In the genomic region with DNA sequence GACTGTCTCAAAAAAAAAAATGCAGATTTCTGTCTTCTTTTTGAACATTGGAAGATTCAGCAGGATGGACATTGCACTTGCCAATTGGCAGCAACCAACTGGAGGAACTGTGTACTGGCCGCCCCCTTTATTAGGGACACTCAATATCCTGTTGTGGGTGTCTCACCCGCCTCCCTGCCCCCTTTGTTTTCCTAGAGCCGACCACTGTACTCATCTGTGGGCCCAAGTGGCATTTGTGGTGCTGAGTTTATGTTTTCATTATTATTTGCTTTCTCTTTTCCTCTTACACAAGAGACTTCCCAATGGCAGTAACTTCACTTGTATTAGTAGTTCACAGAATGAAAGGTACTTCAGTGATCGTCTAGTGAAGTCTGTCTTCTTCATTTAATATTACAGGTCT, we compare ENCODE assay signal across 25 cellular contexts.
"Had no signal": no experiment of that assay in that cellular context is flagged by ENCODE, and none has a peak within 500 bp of the region (broad histone marks: within the 10 kb centered on the region; RNA-seq: fewer than 3 reads in every experiment).

No MANE protein-coding gene starts in this region.

- H3K27me3 ChIP-seq: adrenal gland, MG63, Peyer's patch, SJCRH30 had no signal

- H3K4me2 ChIP-seq: KMS-11 had no signal

- DNase-seq: activated CD4-positive, alpha-beta T cell treated with anti-CD3 and anti-CD28 coated beads for 48 hours; activated CD4-positive, alpha-beta T cell treated with anti-CD3 and anti-CD28 coated beads, Interleukin-2, amount 50 U/mL, for 4 hours; activated CD4-positive, CD25-positive, alpha-beta regulatory T cell treated with anti-CD3 and anti-CD28 coated beads, Interleukin-2, amount 50 U/mL, for 72 hours; activated CD8-positive, alpha-beta memory T cell treated with anti-CD3 and anti-CD28 coated beads, Interleukin-2, amount 50 U/mL, for 48 hours; activated CD8-positive, alpha-beta T cell treated with anti-CD3 and anti-CD28 coated beads, Interleukin-2, amount 10 ng/mL, durations not matched to agents 7 days and 5 days; activated naive CD4-positive, alpha-beta T cell treated with anti-CD3 and anti-CD28 coated beads, Interleukin-2, amount 50 U/mL, for 16 hours; activated naive CD8-positive, alpha-beta T cell treated with anti-CD3 and anti-CD28 coated beads, Interleukin-2, amount 10 ng/mL, durations not matched to agents 7 days and 5 days; activated T-cell treated with anti-CD3 and anti-CD28 coated beads, Interleukin-2, amount 50 U/mL, for 1 hour; adrenal gland; anterior cingulate cortex; MG63; MV-4-11; NCI-H1092 treated with DMSO at 0.1 percent for 48 hours; NCI-H1436; NCI-H1694 treated with DMSO at 0.1 percent for 48 hours; NCI-H2029 treated with DMSO at 0.1 percent for 48 hours; NCI-H510A treated with DMSO at 0.1 percent for 48 hours; NCI-H69; Peyer's patch; Right ventricle myocardium superior; SJCRH30 had no signal

- H3K27ac Mint-ChIP-seq: activated CD8-positive, alpha-beta T cell treated with anti-CD3 and anti-CD28 coated beads, Interleukin-2, amount 10 ng/mL, durations not matched to agents 7 days and 5 days; activated naive CD8-positive, alpha-beta T cell treated with anti-CD3 and anti-CD28 coated beads, Interleukin-2, amount 10 ng/mL, durations not matched to agents 7 days and 5 days; T-helper 1 cell treated with Interleukin-12 subunit alpha and Interleukin-12 subunit beta and Interleukin-4 antibody, amounts not matched to agents 30 μg/mL and 1 μg/mL, for 36 hours; WTC11 had no signal

- H3K4me3 ChIP-seq: adrenal gland, MG63, Peyer's patch, SJCRH30 had no signal

- H3K9me3 ChIP-seq: adrenal gland, MG63, Peyer's patch, SJCRH30 had no signal

- H3K27ac ChIP-seq: adrenal gland, KMS-11, Peyer's patch, RWPE1, SJCRH30 had no signal

- ATAC-seq: activated CD8-positive, alpha-beta T cell treated with anti-CD3 and anti-CD28 coated beads, Interleukin-2, amount 10 ng/mL, durations not matched to agents 7 days and 5 days; WTC11 had no signal

- H3K4me3 Mint-ChIP-seq: activated CD8-positive, alpha-beta T cell treated with anti-CD3 and anti-CD28 coated beads, Interleukin-2, amount 10 ng/mL, durations not matched to agents 7 days and 5 days; activated naive CD8-positive, alpha-beta T cell treated with anti-CD3 and anti-CD28 coated beads, Interleukin-2, amount 10 ng/mL, durations not matched to agents 7 days and 5 days; T-helper 1 cell treated with Interleukin-12 subunit alpha and Interleukin-12 subunit beta and Interleukin-4 antibody, amounts not matched to agents 30 μg/mL and 1 μg/mL, for 36 hours; WTC11 had no signal

- H3K9me3 Mint-ChIP-seq: activated naive CD8-positive, alpha-beta T cell treated with anti-CD3 and anti-CD28 coated beads, Interleukin-2, amount 10 ng/mL, durations not matched to agents 7 days and 5 days; T-helper 1 cell treated with Interleukin-12 subunit alpha and Interleukin-12 subunit beta and Interleukin-4 antibody, amounts not matched to agents 30 μg/mL and 1 μg/mL, for 36 hours; WTC11 had no signal

- H3K36me3 ChIP-seq: adrenal gland, Peyer's patch, SJCRH30 had no signal

- H3K4me1 ChIP-seq: SJCRH30 had no signal
